1 cellular context compared by ENCODE assay signal in the genomic region with DNA sequence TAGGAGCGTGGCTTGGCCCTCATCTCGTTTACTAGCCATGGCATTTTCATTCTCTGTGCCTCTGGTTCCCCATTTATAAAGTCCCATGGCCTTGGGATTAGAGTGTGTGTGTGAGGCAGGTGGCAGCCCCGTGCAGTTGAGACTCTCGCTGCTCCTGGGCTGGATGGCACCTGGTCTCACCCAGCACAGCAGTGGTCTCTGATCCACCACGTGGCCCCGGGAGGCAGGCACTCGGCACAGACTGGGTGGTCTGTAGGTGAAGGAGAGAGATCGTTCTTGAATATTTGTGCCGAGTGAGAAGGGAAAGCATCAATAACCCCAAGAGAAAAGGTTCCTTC.
TF ChIP-seq lines count a peak whose summit lies in the region.

No MANE protein-coding gene starts in this region.

TF ChIP-seq in H1, 55 proteins besides CTCF, POLR2A, EP300 and RAD21:
- TF ChIP-seq FOSL1 (IDR thresholded peaks at IDR 0.05; ENCODE audit: insufficient read depth, low read depth, low read length) = no peak
- no peak for TF ChIP-seq POLR2AphosphoS5 (IDR thresholded peaks at IDR 0.05; ENCODE audit: low read depth, low read length)
- TF ChIP-seq NANOG (IDR thresholded peaks at IDR 0.05; ENCODE audit: insufficient read depth, low read depth, low read length, poor library complexity, severe bottlenecking) = no peak
- TF ChIP-seq SRF (IDR thresholded peaks at IDR 0.05; ENCODE audit: low read depth, low read length) = no peak
- TF ChIP-seq SP4 (IDR thresholded peaks at IDR 0.05; ENCODE audit: low read length) = no peak
- no peak for TF ChIP-seq CBX5 (IDR thresholded peaks at IDR 0.05; ENCODE audit: low read depth, low read length)
- TF ChIP-seq SAP30 (IDR thresholded peaks at IDR 0.05; ENCODE audit: insufficient read depth, insufficient replicate concordance, low read length) = no peak
- TF ChIP-seq SIRT6 (IDR thresholded peaks at IDR 0.05; ENCODE audit: low read length) = no peak
- no peak for TF ChIP-seq SP2 (IDR thresholded peaks at IDR 0.05; ENCODE audit: low read length)
- no peak for TF ChIP-seq BCL11A (IDR thresholded peaks at IDR 0.05; ENCODE audit: low read depth in 2 of 2, low read length in 2 of 2)
- no peak for TF ChIP-seq TBP (IDR thresholded peaks at IDR 0.05; ENCODE audit: low read depth, low read length)
- TF ChIP-seq, protein P1, sequence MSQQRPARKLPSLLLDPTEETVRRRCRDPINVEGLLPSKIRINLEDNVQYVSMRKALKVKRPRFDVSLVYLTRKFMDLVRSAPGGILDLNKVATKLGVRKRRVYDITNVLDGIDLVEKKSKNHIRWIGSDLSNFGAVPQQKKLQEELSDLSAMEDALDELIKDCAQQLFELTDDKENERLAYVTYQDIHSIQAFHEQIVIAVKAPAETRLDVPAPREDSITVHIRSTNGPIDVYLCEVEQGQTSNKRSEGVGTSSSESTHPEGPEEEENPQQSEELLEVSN (IDR thresholded peaks at IDR 0.05) = no peak
- TF ChIP-seq RFX5 (IDR thresholded peaks at IDR 0.05; ENCODE audit: borderline replicate concordance, low read depth, low read length) = no peak
- TF ChIP-seq ZNF274 (IDR thresholded peaks at IDR 0.05; ENCODE audit: borderline replicate concordance, extremely low read depth, low read length) = no peak
- TF ChIP-seq, protein P2, sequence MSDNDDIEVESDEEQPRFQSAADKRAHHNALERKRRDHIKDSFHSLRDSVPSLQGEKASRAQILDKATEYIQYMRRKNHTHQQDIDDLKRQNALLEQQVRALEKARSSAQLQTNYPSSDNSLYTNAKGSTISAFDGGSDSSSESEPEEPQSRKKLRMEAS (IDR thresholded peaks at IDR 0.05) = no peak
- TF ChIP-seq EZH2 (IDR thresholded peaks at IDR 0.05; ENCODE audit: low read depth, low read length, severe bottlenecking) = no peak
- TF ChIP-seq GABPA (IDR thresholded peaks at IDR 0.05; ENCODE audit: borderline replicate concordance, insufficient read depth, low read length) = no peak
- TF ChIP-seq CEBPB (IDR thresholded peaks at IDR 0.05; ENCODE audit: low read depth, low read length) = no peak
- TF ChIP-seq EGR1 (IDR thresholded peaks at IDR 0.05; ENCODE audit: borderline replicate concordance, low read depth, low read length) = no peak
